Comparison of ENCODE assay signal across 1 cellular context in the genomic region with DNA sequence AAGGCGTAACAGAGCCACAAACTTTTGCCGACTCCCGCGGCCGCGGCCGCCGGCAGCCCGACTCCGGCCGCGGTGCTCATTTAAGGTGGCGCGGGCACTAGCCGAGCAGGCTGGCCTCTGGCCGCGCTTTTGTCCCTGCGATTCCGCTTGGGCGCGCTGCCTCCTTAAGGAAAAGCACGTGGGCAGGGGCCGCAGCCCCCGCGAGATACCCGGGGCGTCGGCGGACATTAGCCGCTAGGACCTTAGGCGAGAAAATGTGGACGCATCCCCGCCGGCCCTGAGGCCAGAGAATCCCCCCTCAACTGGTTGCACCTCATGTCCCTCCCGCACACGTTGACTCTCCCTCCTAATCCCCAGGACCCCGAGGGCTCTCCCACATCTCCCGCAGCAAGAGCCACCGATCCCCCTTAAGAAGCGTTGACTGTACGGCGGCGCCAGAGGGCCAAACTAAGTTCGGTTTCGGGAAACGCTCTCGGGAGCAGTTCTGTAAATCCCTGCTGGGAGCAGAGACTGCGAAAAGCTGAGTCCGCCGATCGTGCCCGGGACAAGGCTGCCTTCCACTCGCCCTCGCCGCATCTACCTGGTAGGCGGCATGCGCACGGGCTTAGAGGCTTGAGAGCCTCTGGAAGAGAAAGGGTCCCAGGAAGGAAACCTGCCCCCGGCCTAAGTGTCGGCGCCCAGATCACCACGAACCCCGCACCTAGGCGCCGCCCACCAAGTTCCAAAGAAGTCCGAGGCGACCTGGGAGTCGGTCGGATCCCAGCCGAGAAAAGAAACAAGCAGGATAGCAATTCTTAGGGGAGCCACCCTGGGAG.
TF ChIP-seq lines count a peak whose summit lies in the region.

No MANE protein-coding gene starts in this region.

TF ChIP-seq in HCT116, 20 proteins besides CTCF, POLR2A, EP300 and RAD21 (continued from another document):
- peak; percentile 32 for TF ChIP-seq ZBTB33 (IDR thresholded peaks at IDR 0.05; ENCODE audit: extremely low read depth, insufficient replicate concordance, low read length)
- TF ChIP-seq YY1 (IDR thresholded peaks at IDR 0.05; ENCODE audit: extremely low read depth, insufficient replicate concordance, low read depth, low read length): no peak
- TF ChIP-seq, protein P1, sequence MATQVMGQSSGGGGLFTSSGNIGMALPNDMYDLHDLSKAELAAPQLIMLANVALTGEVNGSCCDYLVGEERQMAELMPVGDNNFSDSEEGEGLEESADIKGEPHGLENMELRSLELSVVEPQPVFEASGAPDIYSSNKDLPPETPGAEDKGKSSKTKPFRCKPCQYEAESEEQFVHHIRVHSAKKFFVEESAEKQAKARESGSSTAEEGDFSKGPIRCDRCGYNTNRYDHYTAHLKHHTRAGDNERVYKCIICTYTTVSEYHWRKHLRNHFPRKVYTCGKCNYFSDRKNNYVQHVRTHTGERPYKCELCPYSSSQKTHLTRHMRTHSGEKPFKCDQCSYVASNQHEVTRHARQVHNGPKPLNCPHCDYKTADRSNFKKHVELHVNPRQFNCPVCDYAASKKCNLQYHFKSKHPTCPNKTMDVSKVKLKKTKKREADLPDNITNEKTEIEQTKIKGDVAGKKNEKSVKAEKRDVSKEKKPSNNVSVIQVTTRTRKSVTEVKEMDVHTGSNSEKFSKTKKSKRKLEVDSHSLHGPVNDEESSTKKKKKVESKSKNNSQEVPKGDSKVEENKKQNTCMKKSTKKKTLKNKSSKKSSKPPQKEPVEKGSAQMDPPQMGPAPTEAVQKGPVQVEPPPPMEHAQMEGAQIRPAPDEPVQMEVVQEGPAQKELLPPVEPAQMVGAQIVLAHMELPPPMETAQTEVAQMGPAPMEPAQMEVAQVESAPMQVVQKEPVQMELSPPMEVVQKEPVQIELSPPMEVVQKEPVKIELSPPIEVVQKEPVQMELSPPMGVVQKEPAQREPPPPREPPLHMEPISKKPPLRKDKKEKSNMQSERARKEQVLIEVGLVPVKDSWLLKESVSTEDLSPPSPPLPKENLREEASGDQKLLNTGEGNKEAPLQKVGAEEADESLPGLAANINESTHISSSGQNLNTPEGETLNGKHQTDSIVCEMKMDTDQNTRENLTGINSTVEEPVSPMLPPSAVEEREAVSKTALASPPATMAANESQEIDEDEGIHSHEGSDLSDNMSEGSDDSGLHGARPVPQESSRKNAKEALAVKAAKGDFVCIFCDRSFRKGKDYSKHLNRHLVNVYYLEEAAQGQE (IDR thresholded peaks at IDR 0.05; ENCODE audit: low read depth): no peak
- TF ChIP-seq JUND (IDR thresholded peaks at IDR 0.05): no peak
- TF ChIP-seq ZFX (IDR thresholded peaks at IDR 0.05): peak; percentile 40
- no peak for TF ChIP-seq ZNF274 (IDR thresholded peaks at IDR 0.05; ENCODE audit: low read depth, low read length)
- TF ChIP-seq FOSL1 (IDR thresholded peaks at IDR 0.05; ENCODE audit: low read depth): no peak
- TF ChIP-seq, protein P2, sequence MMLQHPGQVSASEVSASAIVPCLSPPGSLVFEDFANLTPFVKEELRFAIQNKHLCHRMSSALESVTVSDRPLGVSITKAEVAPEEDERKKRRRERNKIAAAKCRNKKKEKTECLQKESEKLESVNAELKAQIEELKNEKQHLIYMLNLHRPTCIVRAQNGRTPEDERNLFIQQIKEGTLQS (IDR thresholded peaks at IDR 0.05): no peak
- TF ChIP-seq CEBPB (IDR thresholded peaks at IDR 0.05; ENCODE audit: low read depth): no peak
- TF ChIP-seq ELF1 (IDR thresholded peaks at IDR 0.05; ENCODE audit: borderline replicate concordance, low read depth): no peak
- TF ChIP-seq EZH2 (IDR thresholded peaks at IDR 0.05): no peak
- TF ChIP-seq EGR1 (IDR thresholded peaks at IDR 0.05; ENCODE audit: low read depth): no peak
- TF ChIP-seq POLR2AphosphoS5 (IDR thresholded peaks at IDR 0.05; ENCODE audit: low read depth, low read length): peak; percentile 31; the same call in 1 of the 2 replicates
- no peak for TF ChIP-seq SIN3A (IDR thresholded peaks at IDR 0.05; ENCODE audit: low read depth)
- TF ChIP-seq SRF (IDR thresholded peaks at IDR 0.05; ENCODE audit: low read depth): no peak
